ENCODE assay signal across 19 cellular contexts in the genomic region with DNA sequence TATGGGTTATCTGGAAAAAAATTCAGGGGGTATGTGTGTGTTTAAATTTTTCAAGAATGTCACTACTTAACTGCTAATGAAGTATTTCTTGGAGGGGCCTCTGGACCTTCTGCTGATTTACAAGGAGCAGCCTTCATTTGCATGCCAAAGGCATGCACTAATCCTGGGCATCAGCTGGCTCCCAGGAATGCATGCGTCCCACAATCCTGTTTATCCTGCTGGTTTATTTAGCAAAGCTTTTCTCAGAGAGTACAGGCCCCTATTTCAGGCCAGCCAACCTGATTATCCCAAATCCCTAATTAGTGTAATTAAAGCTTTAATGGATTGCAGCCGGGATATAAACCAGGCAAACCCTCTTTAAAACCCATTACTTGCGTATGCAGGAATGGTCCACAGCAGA.
DNase-seq lines count a peak whose midpoint lies in the region; ATAC-seq and TF ChIP-seq lines count a peak whose summit lies in the region.
"Had no signal": no experiment of that assay in that cellular context is flagged by ENCODE, and none has a peak within 500 bp of the region (broad histone marks: within the 10 kb centered on the region; RNA-seq: fewer than 3 reads in every experiment).

No MANE protein-coding gene starts in this region.

- no peaks in the 10 kb centered on the region for H3K9me3 Mint-ChIP-seq in effector memory CD8-positive, alpha-beta T cell
- H3K9me3 Mint-ChIP-seq: activated naive CD8-positive, alpha-beta T cell treated with anti-CD3 and anti-CD28 coated beads, Interleukin-2, amount 10 ng/mL, durations not matched to agents 7 days and 5 days; naive thymus-derived CD8-positive, alpha-beta T cell had no signal

- in situ Hi-C loops in GM23248 (cut with MboI) = no loop called here

- H3K9me3 ChIP-seq in GM23248 (ENCODE audit: low read depth) (no peaks in the 10 kb centered on the region), neuron (ENCODE audit: low read length) (no peaks in the 10 kb centered on the region)
- H3K9me3 ChIP-seq: lower lobe of right lung, spleen, tibial nerve had no signal

- H3K27me3 ChIP-seq in GM23248 (replicated peaks; ENCODE audit: insufficient read depth) = no peaks in the 10 kb centered on the region
- H3K27me3 ChIP-seq in neuron (ENCODE audit: insufficient read depth, low read length) = no peaks in the 10 kb centered on the region
- H3K27me3 ChIP-seq: spleen, tibial nerve had no signal

- peak; percentile 47 for DNase-seq in GM23248
- DNase-seq in NCI-H82 (lab: John Stamatoyannopoulos, UW) = peak; percentile 99
- peak; percentile 35 for DNase-seq in fibroblast of villous mesenchyme (ENCODE audit: low read depth)
- DNase-seq in effector memory CD8-positive, alpha-beta T cell = no peak
- DNase-seq in epidermal melanocyte (ENCODE audit: insufficient read length, low spot score) = no peak
- DNase-seq in effector CD4-positive, alpha-beta T cell = no peak
- DNase-seq in NOMO-1 (lab: John Stamatoyannopoulos, UW; ENCODE audit: unreplicated experiment in 2 of 2) = no peak
- DNase-seq: activated CD8-positive, alpha-beta memory T cell treated with anti-CD3 and anti-CD28 coated beads for 24 hours; activated naive CD8-positive, alpha-beta T cell treated with anti-CD3 and anti-CD28 coated beads, Interleukin-2, amount 10 ng/mL, durations not matched to agents 7 days and 5 days; DMS 273 treated with DMSO at 0.1 percent for 48 hours; HCEC 1CT; lower lobe of right lung; naive thymus-derived CD8-positive, alpha-beta T cell; NCI-H1436; spleen; T-helper 1 cell had no signal

- H3F3A ChIP-seq in GM23248 (ENCODE audit: insufficient read depth) = no peaks in the 10 kb centered on the region

- no peaks in the 10 kb centered on the region for H3K36me3 Mint-ChIP-seq in effector memory CD8-positive, alpha-beta T cell (ENCODE audit: insufficient read depth)
- H3K36me3 Mint-ChIP-seq: activated naive CD8-positive, alpha-beta T cell treated with anti-CD3 and anti-CD28 coated beads, Interleukin-2, amount 10 ng/mL, durations not matched to agents 7 days and 5 days had no signal

- H3K4me3 Mint-ChIP-seq in effector memory CD8-positive, alpha-beta T cell = no peak overlapping the region
- H3K4me3 Mint-ChIP-seq: activated naive CD8-positive, alpha-beta T cell treated with anti-CD3 and anti-CD28 coated beads, Interleukin-2, amount 10 ng/mL, durations not matched to agents 7 days and 5 days; naive thymus-derived CD8-positive, alpha-beta T cell had no signal

- no peaks in the 10 kb centered on the region for H3K4me1 ChIP-seq in GM23248 (ENCODE audit: insufficient read depth)
- H3K4me1 ChIP-seq in neuron (ENCODE audit: insufficient read depth, low read length) = peaks cover 8% of the 10 kb centered on the region
- H3K4me1 ChIP-seq: lower lobe of right lung, tibial nerve had no signal

- no peak for ATAC-seq in effector memory CD8-positive, alpha-beta T cell (replicated peaks)
- ATAC-seq: lower lobe of right lung; naive thymus-derived CD8-positive, alpha-beta T cell; Right ventricle myocardium inferior had no signal

- H3K36me3 ChIP-seq in GM23248 (ENCODE audit: low read depth) (no peaks in the 10 kb centered on the region), neuron (ENCODE audit: insufficient read depth, low read length) (no peaks in the 10 kb centered on the region)
- H3K36me3 ChIP-seq: lower lobe of right lung, spleen, tibial nerve had no signal

- no peak overlapping the region for H2AFZ ChIP-seq in GM23248
- H2AFZ ChIP-seq in neuron (ENCODE audit: low read depth, low read length) = peak overlapping the region; percentile 59

- no peak for TF ChIP-seq CTCF in fibroblast of villous mesenchyme (IDR thresholded peaks at IDR 0.05; ENCODE audit: insufficient read depth, low read depth, low read length)

- no peaks in the 10 kb centered on the region for H3K79me2 ChIP-seq in GM23248 (ENCODE audit: insufficient read depth)

- H3K27ac ChIP-seq in GM23248 = no peak overlapping the region
- H3K27ac ChIP-seq: lower lobe of right lung, spleen, tibial nerve had no signal

- H3K27ac Mint-ChIP-seq in effector memory CD8-positive, alpha-beta T cell = no peak overlapping the region
- H3K27ac Mint-ChIP-seq: activated naive CD8-positive, alpha-beta T cell treated with anti-CD3 and anti-CD28 coated beads, Interleukin-2, amount 10 ng/mL, durations not matched to agents 7 days and 5 days; naive thymus-derived CD8-positive, alpha-beta T cell had no signal

- no peak overlapping the region for H3K9ac ChIP-seq in GM23248

- peaks cover 2 to 8% of the 10 kb centered on the region in 2 donors for H3K4me1 Mint-ChIP-seq in effector memory CD8-positive, alpha-beta T cell (ENCODE audit: low read depth in 2 of 2)
- H3K4me1 Mint-ChIP-seq: activated naive CD8-positive, alpha-beta T cell treated with anti-CD3 and anti-CD28 coated beads, Interleukin-2, amount 10 ng/mL, durations not matched to agents 7 days and 5 days; naive thymus-derived CD8-positive, alpha-beta T cell had no signal

- no peaks in the 10 kb centered on the region for H4K20me1 ChIP-seq in GM23248 (ENCODE audit: insufficient read depth)

- WGBS in GM23248 (ENCODE audit: low coverage in 1 of 2, low lambda C conversion rate in 2 of 2, missing lambda C conversion rate in 2 of 2), 2 experiments = 56 to 60% methylated on average over 3 of the region's 3 CpGs

- H3K27me3 Mint-ChIP-seq in effector memory CD8-positive, alpha-beta T cell = no peaks in the 10 kb centered on the region
- H3K27me3 Mint-ChIP-seq: naive thymus-derived CD8-positive, alpha-beta T cell had no signal

- H3K9me2 ChIP-seq in GM23248 (ENCODE audit: insufficient read depth) = no peaks in the 10 kb centered on the region; the same call in 1 of the 2 replicates

- H3K4me3 ChIP-seq in GM23248 = no peak overlapping the region
- H3K4me3 ChIP-seq in fibroblast of villous mesenchyme (ENCODE audit: low read depth, low read length) = no peak overlapping the region
- H3K4me3 ChIP-seq in neuron (ENCODE audit: low read length) = no peak overlapping the region
- H3K4me3 ChIP-seq: lower lobe of right lung, spleen, tibial nerve had no signal

- H3K4me2 ChIP-seq in GM23248 (ENCODE audit: unreplicated experiment) = no peak overlapping the region

Comparison
In these comparisons a context has a peak if more than half of its experiments do, and no peak if none do; other contexts are left out.
1. DNase-seq: peak in GM23248 (single experiment), NCI-H82 (single experiment) and fibroblast of villous mesenchyme (single experiment); none in effector memory CD8-positive, alpha-beta T cell (0 of 3), epidermal melanocyte (single experiment), effector CD4-positive, alpha-beta T cell (single experiment) and NOMO-1 (0 of 2).